ENCODE assay signal across 8 cellular contexts in genomic region chr14:76919811-76920571, GRCh38.
DNase-seq lines count a peak whose midpoint lies in the region; ATAC-seq, FAIRE-seq and TF ChIP-seq lines count a peak whose summit lies in the region.

No MANE protein-coding gene starts in this region.

- peak overlapping the region in 1 of 2 experiments; percentile 62; a peak in 1 of 5 replicates for H3K4me3 Mint-ChIP-seq in H9

- peak overlapping the region in 1 of 3 experiments; percentile 89; a peak in 1 of 7 replicates for H3K27ac Mint-ChIP-seq in H9

- H3K79me1 ChIP-seq in H9 (ENCODE audit: insufficient read depth, low read depth, low read length, poor library complexity, severe bottlenecking) = no peaks in the 10 kb centered on the region

- no peak overlapping the region; the same call in 1 of the 2 replicates for H3K4ac ChIP-seq in H9 (ENCODE audit: low read depth, low read length)

- H3K14ac ChIP-seq in H9 (ENCODE audit: insufficient read depth, low read length) = peak overlapping the region; percentile 60

- H3K9me3 ChIP-seq in A549 = no peaks in the 10 kb centered on the region
- no peaks in the 10 kb centered on the region for H3K9me3 ChIP-seq in H9 (ENCODE audit: control insufficient read depth, low read depth, low read length)
- H3K9me3 ChIP-seq in smooth muscle cell (replicated peaks; ENCODE audit: low read depth) = no peaks in the 10 kb centered on the region

- no peak overlapping the region for H2AK5ac ChIP-seq in H9 (ENCODE audit: insufficient read length, low read length)

- no peak for TF ChIP-seq EP300 in A549 (IDR thresholded peaks at IDR 0.05)

- no peak overlapping the region for H4K91ac ChIP-seq in H9 (ENCODE audit: insufficient read length, low read depth, low read length)

- peaks cover 52% of the 10 kb centered on the region for H3F3A ChIP-seq in smooth muscle cell (ENCODE audit: low read depth)

- CTCF ChIA-PET in A549 (lab: Yijun Ruan, JAX) = interaction anchor here (0.6 to 23.9 kb wide), 13 partner anchors 21 to 179 kb away, joined by 3 to 716 read pairs (median 5); partner anchors contain the start of gene IRF2BPL

- DNase-seq in A549 (ENCODE audit: low read depth in 1 of 2, low spot score in 1 of 2) (peak in 1 of 2 experiments; percentile 84), H9 (peak; percentile 70), NCI-H69 (lab: John Stamatoyannopoulos, UW) (peak; percentile 99), astrocyte of the spinal cord (ENCODE audit: low read depth, low spot score) (peak; percentile 88), smooth muscle cell (lab: John Stamatoyannopoulos, UW; ENCODE audit: unreplicated experiment) (peak; percentile 67), AML-193 (lab: John Stamatoyannopoulos, UW) (no peak), GM19238 (ENCODE audit: insufficient read length, low spot score) (no peak)

- H4K5ac ChIP-seq in H9 (ENCODE audit: insufficient read length, low read depth, low read length) = no peak overlapping the region

- H3K27me3 Mint-ChIP-seq in H9 (ENCODE audit: low read depth) = peaks cover 1% of the 10 kb centered on the region; the same call in 1 of the 2 replicates

- H3T11ph ChIP-seq in H9 (ENCODE audit: low read length) = no peak overlapping the region

- H3K18ac ChIP-seq in H9 (ENCODE audit: insufficient read length, low read depth, low read length) = peak overlapping the region; percentile 47

- TF ChIP-seq CTCF in A549 (IDR thresholded peaks at IDR 0.05) = no peak
- no peak for TF ChIP-seq CTCF in H9 (conservative IDR thresholded peaks at IDR 0.05)
- no peak for TF ChIP-seq CTCF in astrocyte of the spinal cord (IDR thresholded peaks at IDR 0.05; ENCODE audit: low read depth, low read length)
- no peak for TF ChIP-seq CTCF in smooth muscle cell (IDR thresholded peaks at IDR 0.05; ENCODE audit: borderline replicate concordance, insufficient read depth, poor library complexity, severe bottlenecking)

- no peak overlapping the region for H4K8ac ChIP-seq in H9 (replicated peaks; ENCODE audit: insufficient read length, low read depth, low read length)

- no peak overlapping the region for H3K4me3 ChIP-seq in A549
- H3K4me3 ChIP-seq in astrocyte of the spinal cord (ENCODE audit: low read depth, low read length) = no peak overlapping the region
- peak overlapping the region; percentile 10 for H3K4me3 ChIP-seq in smooth muscle cell

- H2BK120ac ChIP-seq in H9 (ENCODE audit: low read depth, low read length, poor library complexity, severe bottlenecking) = peak overlapping the region; percentile 15

- 11% methylated on average over 19 of the region's 19 CpGs for WGBS in A549 (ENCODE audit: missing lambda C conversion rate)
- no CpG with 5 or more reads among the region's 19 CpGs for WGBS in H9 (ENCODE audit: extremely low coverage, insufficient read length, low lambda C conversion rate)
- WGBS in smooth muscle cell (ENCODE audit: low lambda C conversion rate) = 16% methylated on average over 19 of the region's 19 CpGs

- POLR2A ChIA-PET in A549 (lab: Yijun Ruan, JAX) = interaction anchor here (0.6 to 5.1 kb wide), 12 partner anchors 15 to 150 kb away, joined by 3 to 78 read pairs (median 14); partner anchors contain the start of gene IRF2BPL

- H3K4me2 ChIP-seq in A549 (peak overlapping the region; percentile 80), H9 (ENCODE audit: insufficient read depth, insufficient read length, low read length) (peak overlapping the region; percentile 11), smooth muscle cell (peak overlapping the region; percentile 77)

- H3K4me1 ChIP-seq in A549 = peaks cover 82% of the 10 kb centered on the region
- peaks cover 29% of the 10 kb centered on the region; the same call in 1 of the 2 replicates for H3K4me1 ChIP-seq in H9 (ENCODE audit: insufficient read depth, low read length)
- peaks cover 62% of the 10 kb centered on the region for H3K4me1 ChIP-seq in smooth muscle cell (ENCODE audit: low read depth)

- H3K27me3 ChIP-seq in H9 (ENCODE audit: insufficient read depth, low read length) (no peaks in the 10 kb centered on the region), smooth muscle cell (ENCODE audit: low read depth) (no peaks in the 10 kb centered on the region)

- no peak overlapping the region for H2BK20ac ChIP-seq in H9 (ENCODE audit: low read depth, low read length, poor library complexity, severe bottlenecking)

- no peaks in the 10 kb centered on the region for H3K36me3 ChIP-seq in smooth muscle cell (ENCODE audit: low read depth)

- no peaks in the 10 kb centered on the region; a peak in 3 of 5 replicates for H3K9me3 Mint-ChIP-seq in H9

- in situ Hi-C loops in astrocyte of the spinal cord (cut with HindIII; ENCODE audit: low sequenced_read_pairs) = no loop called here

- H3K9ac ChIP-seq in H9 (ENCODE audit: extremely low read depth, insufficient read length, low read length) (no peak overlapping the region), smooth muscle cell (ENCODE audit: low read depth) (peak overlapping the region; percentile 96)

- H3K27ac ChIP-seq in A549 = peak overlapping the region; percentile 96 to 99
- no peak overlapping the region for H3K27ac ChIP-seq in H9 (ENCODE audit: insufficient read length, low read depth, low read length)
- peak overlapping the region; percentile 100 for H3K27ac ChIP-seq in smooth muscle cell (ENCODE audit: low read depth)

- no peaks in the 10 kb centered on the region for H3K79me2 ChIP-seq in H9 (ENCODE audit: insufficient read depth, low read length)
- H3K79me2 ChIP-seq in smooth muscle cell (ENCODE audit: low read depth) = no peaks in the 10 kb centered on the region

- TF ChIP-seq POLR2A in A549 (IDR thresholded peaks at IDR 0.05; ENCODE audit: low read length) = peak; percentile 32

- FAIRE-seq in A549 (lab: Jason Lieb, UNC) (no peak), islet of Langerhans (lab: Jason Lieb, UNC) (peak; percentile 86)

- H2BK12ac ChIP-seq in H9 (ENCODE audit: insufficient read length, low read depth, low read length) = no peak overlapping the region

- peaks cover 3% of the 10 kb centered on the region for H3K23me2 ChIP-seq in H9 (ENCODE audit: insufficient read length, low read depth, low read length, poor library complexity, severe bottlenecking)

- H4K20me1 ChIP-seq in H9 (ENCODE audit: control insufficient read depth, insufficient read depth, insufficient read length) = no peaks in the 10 kb centered on the region
- no peaks in the 10 kb centered on the region for H4K20me1 ChIP-seq in smooth muscle cell (ENCODE audit: low read depth)

- H3K36me3 Mint-ChIP-seq in H9 (ENCODE audit: insufficient read depth in 1 of 3, low read depth in 3 of 3) = no peaks in the 10 kb centered on the region; a peak in 1 of 7 replicates

- H3K4me1 Mint-ChIP-seq in H9 = peaks cover 77 to 85% of the 10 kb centered on the region in 2 experiments

- H2BK5ac ChIP-seq in H9 (ENCODE audit: insufficient read length, low read length) = no peak overlapping the region

- peak in 1 of 2 experiments; percentile 23; a peak in 1 of 5 replicates for TF ChIP-seq RAD21 in A549 (conservative IDR thresholded peaks at IDR 0.05 in 1 of 2, IDR thresholded peaks at IDR 0.05 in 1 of 2)

- no peak overlapping the region for H3K56ac ChIP-seq in H9 (ENCODE audit: insufficient read length, low read depth, low read length)

- H2BK15ac ChIP-seq in H9 (ENCODE audit: low read depth, low read length) = no peak overlapping the region

- H2AFZ ChIP-seq in H9 (ENCODE audit: low read length) (no peak overlapping the region), smooth muscle cell (ENCODE audit: low read depth) (no peak overlapping the region)

- ATAC-seq in A549 = peak; percentile 25 to 39; a peak in 5 of 6 replicates

- H3K23ac ChIP-seq in H9 (ENCODE audit: insufficient read length, low read depth, low read length) = no peak overlapping the region

TF ChIP-seq in A549, 52 proteins besides CTCF, POLR2A, EP300 and RAD21:
- TF ChIP-seq FOSL2 (IDR thresholded peaks at IDR 0.05) (no peak), FOSL2 (CRISPR knock-in tag; IDR thresholded peaks at IDR 0.05) (no peak), RCOR1 (IDR thresholded peaks at IDR 0.05; ENCODE audit: low read depth, low read length) (no peak), JUN (IDR thresholded peaks at IDR 0.05) (peak in 1 of 2 experiments; percentile 40; a peak in 3 of 5 replicates), BHLHE40 (IDR thresholded peaks at IDR 0.05; ENCODE audit: low read depth, low read length) (no peak), HOXB13 (CRISPR knock-in tag; IDR thresholded peaks at IDR 0.05; ENCODE audit: low read depth) (0 out of 2 replicates have a peak, but pooled peaks have one; percentile 68), SMC3 (IDR thresholded peaks at IDR 0.05) (peak; percentile 28; the same call in 1 of the 3 replicates), E2F6 (IDR thresholded peaks at IDR 0.05; ENCODE audit: borderline replicate concordance, low read depth) (no peak), HDAC2 (IDR thresholded peaks at IDR 0.05) (no peak)

Comparison
In these comparisons a context has a peak if more than half of its experiments do, and no peak if none do; other contexts are left out.
1. DNase-seq: peak in H9 (single experiment), NCI-H69 (single experiment), astrocyte of the spinal cord (single experiment) and smooth muscle cell (single experiment); none in AML-193 (0 of 2) and GM19238 (single experiment).
2. H3K4me2 ChIP-seq: peak in every context shown above with its lines; median percentile 80 in A549; 77 in smooth muscle cell; 11 in H9.